In the genomic region with DNA sequence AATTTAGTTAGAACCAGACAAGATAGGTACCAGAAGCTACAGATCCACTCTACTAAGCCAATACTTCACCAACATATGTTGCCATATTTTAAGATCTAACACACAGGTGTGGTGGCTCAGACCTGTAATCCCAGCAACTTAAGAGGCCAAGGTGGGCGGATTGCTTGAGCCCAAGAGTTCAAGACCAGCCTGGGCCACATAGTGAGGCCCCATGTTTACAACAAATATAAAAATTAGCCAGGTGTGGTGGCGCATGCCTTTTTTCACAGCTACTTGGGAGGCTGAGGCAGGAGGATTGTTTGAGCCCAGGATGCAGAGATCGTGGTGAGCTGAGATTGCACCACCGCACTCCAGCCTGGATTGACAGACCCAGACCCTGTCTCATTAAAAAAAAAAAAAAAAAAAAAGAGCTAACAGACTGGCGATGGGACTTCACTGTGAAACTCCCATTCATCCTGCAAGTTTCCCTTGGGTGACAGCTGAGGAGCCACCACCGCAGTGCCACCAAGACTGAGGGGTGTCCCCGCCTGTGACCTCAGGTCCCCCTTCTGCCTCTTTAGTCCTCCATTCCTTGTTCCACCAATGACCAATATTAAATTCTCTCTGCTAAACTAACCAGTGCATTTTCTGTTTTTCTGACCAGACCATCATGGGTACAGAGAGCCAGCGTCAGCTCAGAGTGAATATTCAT, we compare ENCODE assay signal across 24 cellular contexts.
"Had no signal": no experiment of that assay in that cellular context is flagged by ENCODE, and none has a peak within 500 bp of the region (broad histone marks: within the 10 kb centered on the region; RNA-seq: fewer than 3 reads in every experiment).

No MANE protein-coding gene starts in this region.

- H3K36me3 ChIP-seq: esophagus squamous epithelium, gastrocnemius medialis, heart right ventricle, left lung, lower lobe of right lung had no signal

- H3K27me3 ChIP-seq: esophagus squamous epithelium, gastrocnemius medialis, left lung had no signal

- DNase-seq: dermis blood vessel endothelial cell; effector CD4-positive, alpha-beta T cell; effector memory CD4-positive, alpha-beta T cell; erythroblast; esophagus squamous epithelium; foreskin fibroblast; foreskin melanocyte; gastrocnemius medialis; glutamatergic neuron; head of caudate nucleus; heart right ventricle; hippocampal formation; left cardiac atrium; left lung; left ventricle myocardium superior; lower lobe of right lung; mesenchymal stem cell; mucosa of descending colon; naive B cell had no signal

- H3K27ac Mint-ChIP-seq: mesothelial cell of epicardium had no signal

- ATAC-seq: esophagus mucosa, gastrocnemius medialis, heart right ventricle, left cardiac atrium, left lung, left ventricle myocardium superior, lower lobe of right lung, mucosa of descending colon had no signal

- H3K9me3 ChIP-seq: gastrocnemius medialis, left lung, lower lobe of right lung had no signal

- H3K4me1 Mint-ChIP-seq: mesothelial cell of epicardium had no signal

- H3K27ac ChIP-seq: coronary artery, dorsolateral prefrontal cortex, epithelial cell of prostate, esophagus squamous epithelium, gastrocnemius medialis, heart right ventricle, left lung, lower lobe of right lung had no signal

- H3K4me1 ChIP-seq: esophagus squamous epithelium, gastrocnemius medialis, heart right ventricle, left lung, lower lobe of right lung had no signal

- H3K4me3 ChIP-seq: coronary artery, dorsolateral prefrontal cortex, esophagus squamous epithelium, gastrocnemius medialis, heart right ventricle, left lung, lower lobe of right lung, mucosa of descending colon had no signal

- H3K4me3 Mint-ChIP-seq: mesothelial cell of epicardium, naive B cell had no signal
